19 cellular contexts compared by ENCODE assay signal in the genomic region with DNA sequence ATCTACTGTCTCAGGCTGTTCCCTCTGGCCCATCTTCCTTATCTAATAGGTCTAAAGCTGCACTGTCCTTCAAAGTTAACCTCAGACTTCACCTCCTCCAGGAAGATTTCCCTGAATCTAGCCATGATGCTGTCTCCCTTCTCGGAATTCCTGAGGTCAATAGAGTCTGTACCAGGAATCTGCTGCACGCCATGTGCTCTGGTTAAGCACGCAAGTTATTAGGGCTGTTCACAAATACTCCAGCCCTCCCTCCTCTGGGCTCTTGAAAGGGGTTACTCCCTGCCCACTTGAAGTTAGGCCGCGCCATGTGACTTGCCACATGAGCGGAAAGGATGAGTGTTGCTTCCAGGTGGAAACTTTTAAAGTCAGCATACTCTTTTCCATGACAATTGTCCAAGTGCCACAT. TPM values are rescaled to one million over a fixed set of nuclear protein-coding genes. Genes with fewer than 3 reads are reported as not detected.
DNase-seq lines count a peak whose midpoint lies in the region; ATAC-seq and TF ChIP-seq lines count a peak whose summit lies in the region.
"Had no signal": no experiment of that assay in that cellular context is flagged by ENCODE, and none has a peak within 500 bp of the region (broad histone marks: within the 10 kb centered on the region; RNA-seq: fewer than 3 reads in every experiment).

No MANE protein-coding gene starts in this region.

- H3K4me3 ChIP-seq in ACC112 (ENCODE audit: low read depth, low read length) (no peak overlapping the region), fibroblast of villous mesenchyme (ENCODE audit: low read depth, low read length) (no peak overlapping the region), retinal pigment epithelial cell (ENCODE audit: low read length) (no peak overlapping the region), esophagus squamous epithelium (no peak overlapping the region)
- H3K4me3 ChIP-seq: testis had no signal

- H3K9me3 ChIP-seq in esophagus squamous epithelium, result no peaks in the 10 kb centered on the region
- H3K9me3 ChIP-seq: testis had no signal

- TF ChIP-seq POLR2A in esophagus squamous epithelium (IDR thresholded peaks at IDR 0.05), result no peak

- TF ChIP-seq CTCF in fibroblast of villous mesenchyme (IDR thresholded peaks at IDR 0.05; ENCODE audit: insufficient read depth, low read depth, low read length) (no peak), retinal pigment epithelial cell (conservative IDR thresholded peaks at IDR 0.05; ENCODE audit: low read depth, low read length) (no peak), esophagus squamous epithelium (IDR thresholded peaks at IDR 0.05) (no peak)

- 97 to 98% methylated on average over 4 to 6 of the region's 6 CpGs for WGBS in esophagus squamous epithelium, 2 donors

- H3K36me3 ChIP-seq in ACC112 (ENCODE audit: insufficient read depth, low read length), result no peaks in the 10 kb centered on the region
- no peaks in the 10 kb centered on the region for H3K36me3 ChIP-seq in esophagus squamous epithelium

- no peak overlapping the region for H2AFZ ChIP-seq in ACC112 (ENCODE audit: low read length, unreplicated experiment)

- H3K4me1 ChIP-seq in ACC112 (ENCODE audit: control insufficient read depth, insufficient read depth, low read length, unreplicated experiment) (peaks cover 54% of the 10 kb centered on the region), esophagus squamous epithelium (peaks cover 18 to 64% (median 26%) of the 10 kb centered on the region in 3 donors)

- ATAC-seq in HG03378 (IDR thresholded peaks at IDR 0.05; ENCODE audit: unreplicated experiment), result no peak

- DNase-seq in GM04504 (ENCODE audit: low read depth) (peak; percentile 85), fibroblast of villous mesenchyme (ENCODE audit: low read depth) (peak; percentile 38), retinal pigment epithelial cell (ENCODE audit: low read depth) (peak; percentile 46), SHP77 (lab: John Stamatoyannopoulos, UW) (no peak), NCI-H128 (lab: John Stamatoyannopoulos, UW; ENCODE audit: unreplicated experiment) (no peak), esophagus squamous epithelium (lab: John Stamatoyannopoulos, UW) (no peak)
- DNase-seq: activated CD4-positive, CD25-positive, alpha-beta regulatory T cell treated with anti-CD3 and anti-CD28 coated beads, Interleukin-2, amount 50 U/mL, for 72 hours; CD8-positive, alpha-beta memory T cell; cortex of kidney; DMS53; HCEC 1CT; NCI-H1417 treated with DMSO at 0.1 percent for 48 hours; NCI-H526; occipital lobe; stimulated activated CD4-positive, alpha-beta T cell treated with anti-CD3 and anti-CD28 coated beads, Interleukin-15, amount 100 ng/mL, for 24 hours; SW 1271; testis had no signal

- no peaks in the 10 kb centered on the region for H3K27me3 ChIP-seq in ACC112 (ENCODE audit: insufficient read depth, low read length)
- H3K27me3 ChIP-seq in esophagus squamous epithelium, result peaks cover 0 to 25% (median 0%) of the 10 kb centered on the region in 4 donors
- H3K27me3 ChIP-seq: testis had no signal

- H3K27ac ChIP-seq in ACC112 (ENCODE audit: low read depth, low read length), result peak overlapping the region; percentile 100
- H3K27ac ChIP-seq in esophagus squamous epithelium, result no peak overlapping the region
- H3K27ac ChIP-seq: testis had no signal

- intact Hi-C loops in esophagus squamous epithelium (cut with DNase I), result no loop called here

- H3K79me2 ChIP-seq in ACC112 (ENCODE audit: control insufficient read depth, insufficient read depth, low read length, unreplicated experiment), result no peaks in the 10 kb centered on the region

RNA-seq across cellular contexts. Expression of gene MCFD2, which starts 43.6 kb away (rescaled TPM):
- total RNA-seq in fibroblast of villous mesenchyme (107 and 196 TPM in 2 replicates), esophagus squamous epithelium (10 to 100 TPM; 49.7 to 62.8 (median 56.7) TPM)

Comparison
In these comparisons a context has a peak if more than half of its experiments do, and no peak if none do; other contexts are left out.
1. DNase-seq: peak in GM04504 (single experiment), fibroblast of villous mesenchyme (single experiment) and retinal pigment epithelial cell (single experiment); none in SHP77 (0 of 2), NCI-H128 (single experiment) and esophagus squamous epithelium (single experiment).